13 cellular contexts compared by ENCODE assay signal in genomic region chr3:133835961-133836360, GRCh38. TPM values are rescaled to one million over a fixed set of nuclear protein-coding genes. Genes with fewer than 3 reads are reported as not detected.
DNase-seq lines count a peak whose midpoint lies in the region; ATAC-seq and TF ChIP-seq lines count a peak whose summit lies in the region.
"Had no signal": no experiment of that assay in that cellular context is flagged by ENCODE, and none has a peak within 500 bp of the region (broad histone marks: within the 10 kb centered on the region; RNA-seq: fewer than 3 reads in every experiment).

No MANE protein-coding gene starts in this region.

- TF ChIP-seq CTCF in H9 (conservative IDR thresholded peaks at IDR 0.05) (no peak), endodermal cell (conservative IDR thresholded peaks at IDR 0.05) (no peak), type B pancreatic cell (conservative IDR thresholded peaks at IDR 0.05) (no peak), MM.1S (IDR thresholded peaks at IDR 0.05; ENCODE audit: low read length) (no peak)

- H3K79me2 ChIP-seq in H9 (ENCODE audit: insufficient read depth, low read length) (no peaks in the 10 kb centered on the region), MM.1S (ENCODE audit: low read length) (no peaks in the 10 kb centered on the region)

- H3F3A ChIP-seq in MM.1S (ENCODE audit: insufficient read depth, low read length), result no peaks in the 10 kb centered on the region

- H3K18ac ChIP-seq in H9 (ENCODE audit: insufficient read length, low read depth, low read length), result no peak overlapping the region

- H3K23me2 ChIP-seq in H9 (ENCODE audit: insufficient read length, low read depth, low read length, poor library complexity, severe bottlenecking), result no peaks in the 10 kb centered on the region

- no peak overlapping the region for H3K23ac ChIP-seq in H9 (ENCODE audit: insufficient read length, low read depth, low read length)

- no peak overlapping the region for H2BK20ac ChIP-seq in H9 (ENCODE audit: low read depth, low read length, poor library complexity, severe bottlenecking)

- H3K36me3 Mint-ChIP-seq in H9 (ENCODE audit: insufficient read depth in 1 of 3, low read depth in 3 of 3) (peaks cover 0 to 3% (median 1%) of the 10 kb centered on the region in 3 experiments; a peak in 1 of 7 replicates), endodermal cell (ENCODE audit: low read depth) (no peaks in the 10 kb centered on the region), type B pancreatic cell (peaks cover 4% of the 10 kb centered on the region)
- H3K36me3 Mint-ChIP-seq: CD8-positive, alpha-beta memory T cell had no signal

- H2BK5ac ChIP-seq in H9 (ENCODE audit: insufficient read length, low read length), result no peak overlapping the region

- H2AK5ac ChIP-seq in H9 (ENCODE audit: insufficient read length, low read length), result no peak overlapping the region

- no peak overlapping the region for H2AFZ ChIP-seq in H9 (ENCODE audit: low read length)
- H2AFZ ChIP-seq in MM.1S (ENCODE audit: low read length), result no peak overlapping the region
- H2AFZ ChIP-seq: GM23338 had no signal

- H2BK15ac ChIP-seq in H9 (ENCODE audit: low read depth, low read length), result no peak overlapping the region

- H4K8ac ChIP-seq in H9 (replicated peaks; ENCODE audit: insufficient read length, low read depth, low read length), result no peak overlapping the region

- no peak overlapping the region; a peak in 1 of 7 replicates for H3K27ac Mint-ChIP-seq in H9
- H3K27ac Mint-ChIP-seq in endodermal cell, result no peak overlapping the region
- no peak overlapping the region for H3K27ac Mint-ChIP-seq in type B pancreatic cell
- H3K27ac Mint-ChIP-seq: CD8-positive, alpha-beta memory T cell; GM23338 had no signal

- H3K9me2 ChIP-seq in MM.1S (replicated peaks; ENCODE audit: insufficient read depth, low read length), result no peaks in the 10 kb centered on the region

- H3K36me3 ChIP-seq in endodermal cell (ENCODE audit: control insufficient read depth, insufficient read depth, low read length) (no peaks in the 10 kb centered on the region), MM.1S (replicated peaks; ENCODE audit: insufficient read depth, low read length) (no peaks in the 10 kb centered on the region)
- H3K36me3 ChIP-seq: HAP-1 had no signal

- H3K27me3 ChIP-seq in H9 (ENCODE audit: insufficient read depth, low read length) (no peaks in the 10 kb centered on the region), endodermal cell (ENCODE audit: control insufficient read depth, insufficient read depth, low read length, poor library complexity, severe bottlenecking) (no peaks in the 10 kb centered on the region), MM.1S (replicated peaks; ENCODE audit: insufficient read depth, low read length) (no peaks in the 10 kb centered on the region)

- no peak overlapping the region for H2BK12ac ChIP-seq in H9 (ENCODE audit: insufficient read length, low read depth, low read length)

- no CpG with 5 or more reads among the region's 4 CpGs for WGBS in H9 (ENCODE audit: extremely low coverage, insufficient read length, low lambda C conversion rate)
- 67 to 69% methylated on average over 3 to 4 of the region's 4 CpGs for WGBS in endodermal cell (ENCODE audit: insufficient coverage in 1 of 2, insufficient read length in 1 of 2), 2 experiments

- H3K27ac ChIP-seq in H9 (ENCODE audit: insufficient read length, low read depth, low read length), result no peak overlapping the region
- H3K27ac ChIP-seq in endodermal cell (ENCODE audit: low read depth, low read length), result no peak overlapping the region
- no peak overlapping the region for H3K27ac ChIP-seq in MM.1S (ENCODE audit: low read length)

- H3K9me3 ChIP-seq in H9 (ENCODE audit: control insufficient read depth, low read depth, low read length) (no peaks in the 10 kb centered on the region), endodermal cell (ENCODE audit: control insufficient read depth, low read length) (no peaks in the 10 kb centered on the region), MM.1S (replicated peaks; ENCODE audit: insufficient read depth, low read length) (no peaks in the 10 kb centered on the region)
- H3K9me3 ChIP-seq: Caco-2, HAP-1 had no signal

- no peak overlapping the region for H3K4ac ChIP-seq in H9 (ENCODE audit: low read depth, low read length)

- H3K9me3 Mint-ChIP-seq in H9 (no peaks in the 10 kb centered on the region), endodermal cell (no peaks in the 10 kb centered on the region), type B pancreatic cell (no peaks in the 10 kb centered on the region)
- H3K9me3 Mint-ChIP-seq: GM23338 had no signal

- no peak overlapping the region for H4K91ac ChIP-seq in H9 (ENCODE audit: insufficient read length, low read depth, low read length)

- no peaks in the 10 kb centered on the region for H3K79me1 ChIP-seq in H9 (ENCODE audit: insufficient read depth, low read depth, low read length, poor library complexity, severe bottlenecking)

- no peak overlapping the region for H3K14ac ChIP-seq in H9 (ENCODE audit: insufficient read depth, low read length)

- no peaks in the 10 kb centered on the region for H3K4me1 ChIP-seq in H9 (ENCODE audit: insufficient read depth, low read length)
- H3K4me1 ChIP-seq in endodermal cell (ENCODE audit: control insufficient read depth, insufficient read depth, low read length), result no peaks in the 10 kb centered on the region
- no peaks in the 10 kb centered on the region for H3K4me1 ChIP-seq in MM.1S (ENCODE audit: low read length)
- H3K4me1 ChIP-seq: Caco-2, HAP-1 had no signal

- ATAC-seq in Right ventricle myocardium inferior (no peak), Right ventricle myocardium superior (ENCODE audit: poor library complexity) (no peak)
- ATAC-seq: GM23338 had no signal

- intact Hi-C loops in Right ventricle myocardium inferior (cut with DNase I) (no loop called here), Right ventricle myocardium superior (cut with DNase I) (no loop called here)

- H3K4me2 ChIP-seq in H9 (ENCODE audit: insufficient read depth, insufficient read length, low read length) (no peak overlapping the region), MM.1S (ENCODE audit: low read depth, low read length) (no peak overlapping the region)
- H3K4me2 ChIP-seq: GM23338 had no signal

- DNase-seq in Right ventricle myocardium inferior (ENCODE audit: missing footprints) (peak; percentile 69), Right ventricle myocardium superior (no peak), H9 (peak; percentile 9), endodermal cell (peak; percentile 28), type B pancreatic cell (ENCODE audit: extremely low spot score, unreplicated experiment) (peak; percentile 40), HUDEP-2 (lab: John Stamatoyannopoulos, UW; ENCODE audit: unreplicated experiment in 76 of 76) (no peak), MM.1S (no peak)
- DNase-seq: CD8-positive, alpha-beta memory T cell; DND-41; GDM1 had no signal

- H3K4me3 ChIP-seq in endodermal cell (ENCODE audit: low read length) (no peak overlapping the region), MM.1S (ENCODE audit: low read length) (no peak overlapping the region)
- H3K4me3 ChIP-seq: GM23338, HAP-1 had no signal

- H3K4me3 Mint-ChIP-seq in H9 (no peak overlapping the region), endodermal cell (no peak overlapping the region), type B pancreatic cell (no peak overlapping the region)
- H3K4me3 Mint-ChIP-seq: CD8-positive, alpha-beta memory T cell; GM23338 had no signal

- no peaks in the 10 kb centered on the region for H3K27me3 Mint-ChIP-seq in H9 (ENCODE audit: low read depth)
- no peaks in the 10 kb centered on the region for H3K27me3 Mint-ChIP-seq in endodermal cell (ENCODE audit: insufficient read depth)
- H3K27me3 Mint-ChIP-seq in type B pancreatic cell, result no peaks in the 10 kb centered on the region

- H3K56ac ChIP-seq in H9 (ENCODE audit: insufficient read length, low read depth, low read length), result no peak overlapping the region

- H2BK120ac ChIP-seq in H9 (ENCODE audit: low read depth, low read length, poor library complexity, severe bottlenecking), result no peak overlapping the region

- H3T11ph ChIP-seq in H9 (ENCODE audit: low read length), result no peak overlapping the region

- H4K20me1 ChIP-seq in H9 (ENCODE audit: control insufficient read depth, insufficient read depth, insufficient read length) (no peaks in the 10 kb centered on the region), MM.1S (ENCODE audit: insufficient read depth, low read length) (no peaks in the 10 kb centered on the region)

- H3K9ac ChIP-seq in H9 (ENCODE audit: extremely low read depth, insufficient read length, low read length) (no peak overlapping the region), endodermal cell (ENCODE audit: extremely low read depth, low read length, poor library complexity, severe bottlenecking) (no peak overlapping the region), MM.1S (ENCODE audit: low read length) (no peak overlapping the region)

- H4K5ac ChIP-seq in H9 (ENCODE audit: insufficient read length, low read depth, low read length), result no peak overlapping the region

- H3K4me1 Mint-ChIP-seq in H9 (no peaks in the 10 kb centered on the region), endodermal cell (no peaks in the 10 kb centered on the region), type B pancreatic cell (ENCODE audit: unreplicated experiment) (no peaks in the 10 kb centered on the region)
- H3K4me1 Mint-ChIP-seq: CD8-positive, alpha-beta memory T cell had no signal

RNA-seq across cellular contexts. Expression of gene SRPRB, which starts 30.3 kb away (rescaled TPM):
- total RNA-seq in Right ventricle myocardium inferior (27.2 TPM), Right ventricle myocardium superior (26.4 TPM), H9 (2021) (53.7 and 54.8 TPM in 2 replicates), endodermal cell (10 to 100 TPM; 26.1 to 33.6 TPM), type B pancreatic cell (ENCODE audit: low replicate concordance) (80.9 and 89.5 TPM in 2 replicates)
- 29.0 TPM for polyA plus RNA-seq in endodermal cell (2013, experiment 1 of 2)
- 27.4 TPM for polyA plus RNA-seq in endodermal cell (2013, experiment 2 of 2)

RNA-seq across cellular contexts. Expression of gene RAB6B, which starts 59.7 kb away (rescaled TPM):
- total RNA-seq in Right ventricle myocardium inferior (58.8 TPM), Right ventricle myocardium superior (48.5 TPM), H9 (2021) (12.3 and 14.8 TPM in 2 replicates), endodermal cell (1 to 10 TPM; 2.2 to 3.0 TPM), type B pancreatic cell (ENCODE audit: low replicate concordance) (21.2 and 48.2 TPM in 2 replicates)
- polyA plus RNA-seq in endodermal cell (2013, experiment 1 of 2), result 20.7 TPM
- polyA plus RNA-seq in endodermal cell (2013, experiment 2 of 2), result 16.9 TPM

Comparison
In these comparisons a context has a peak if more than half of its experiments do, and no peak if none do; other contexts are left out.
1. DNase-seq: peak in Right ventricle myocardium inferior (single experiment), H9 (single experiment), endodermal cell (single experiment) and type B pancreatic cell (single experiment); none in Right ventricle myocardium superior (single experiment), HUDEP-2 (0 of 76) and MM.1S (single experiment).